Comparison of ENCODE assay signal across 18 cellular contexts in genomic region chr6:101268541-101268940, GRCh38.
"Had no signal": no experiment of that assay in that cellular context is flagged by ENCODE, and none has a peak within 500 bp of the region (broad histone marks: within the 10 kb centered on the region; RNA-seq: fewer than 3 reads in every experiment).

No MANE protein-coding gene starts in this region.

- H3K4me1 ChIP-seq: colonic mucosa, gastrocnemius medialis, left ventricle myocardium inferior, thyroid gland had no signal

- ATAC-seq: activated CD4-positive, alpha-beta T cell treated with anti-CD3 and anti-CD28 coated beads for 36 hours; gastrocnemius medialis; WTC11 had no signal

- H3K36me3 ChIP-seq: colonic mucosa, gastrocnemius medialis, left ventricle myocardium inferior, thyroid gland had no signal

- DNase-seq: activated CD4-positive, alpha-beta T cell treated with anti-CD3 and anti-CD28 coated beads for 36 hours; activated CD4-positive, alpha-beta T cell treated with anti-CD3 and anti-CD28 coated beads, Interleukin-2, amount 50 U/mL, for 48 hours; activated gamma-delta T cell treated with Interleukin-2 at 50 U/mL for 16 hours; amniotic stem cell; central memory CD4-positive, alpha-beta T cell; colonic mucosa; endodermal cell; gastrocnemius medialis; head of caudate nucleus; kidney glomerular epithelial cell; left ventricle myocardium inferior; retina; stimulated activated CD4-positive, alpha-beta T cell treated with anti-CD3 and anti-CD28 coated beads, Interleukin-1b, Interleukin-23, amount 100 ng/mL, for 48 hours; stimulated activated CD8-positive, alpha-beta memory T cell treated with anti-CD3 and anti-CD28 coated beads, Interleukin-4, amount 100 ng/mL, for 48 hours; stimulated activated naive CD4-positive, alpha-beta T cell; thyroid gland had no signal

- H3K4me3 ChIP-seq: colonic mucosa, gastrocnemius medialis, left ventricle myocardium inferior, thyroid gland had no signal

- FAIRE-seq: urothelium cell line had no signal

- H3K9me3 ChIP-seq: colonic mucosa, gastrocnemius medialis, thyroid gland had no signal

- H3K27me3 ChIP-seq: colonic mucosa, gastrocnemius medialis, thyroid gland had no signal

- H3K27ac ChIP-seq: colonic mucosa, gastrocnemius medialis, left ventricle myocardium inferior, thyroid gland had no signal
